9 cellular contexts compared by ENCODE assay signal in the genomic region with DNA sequence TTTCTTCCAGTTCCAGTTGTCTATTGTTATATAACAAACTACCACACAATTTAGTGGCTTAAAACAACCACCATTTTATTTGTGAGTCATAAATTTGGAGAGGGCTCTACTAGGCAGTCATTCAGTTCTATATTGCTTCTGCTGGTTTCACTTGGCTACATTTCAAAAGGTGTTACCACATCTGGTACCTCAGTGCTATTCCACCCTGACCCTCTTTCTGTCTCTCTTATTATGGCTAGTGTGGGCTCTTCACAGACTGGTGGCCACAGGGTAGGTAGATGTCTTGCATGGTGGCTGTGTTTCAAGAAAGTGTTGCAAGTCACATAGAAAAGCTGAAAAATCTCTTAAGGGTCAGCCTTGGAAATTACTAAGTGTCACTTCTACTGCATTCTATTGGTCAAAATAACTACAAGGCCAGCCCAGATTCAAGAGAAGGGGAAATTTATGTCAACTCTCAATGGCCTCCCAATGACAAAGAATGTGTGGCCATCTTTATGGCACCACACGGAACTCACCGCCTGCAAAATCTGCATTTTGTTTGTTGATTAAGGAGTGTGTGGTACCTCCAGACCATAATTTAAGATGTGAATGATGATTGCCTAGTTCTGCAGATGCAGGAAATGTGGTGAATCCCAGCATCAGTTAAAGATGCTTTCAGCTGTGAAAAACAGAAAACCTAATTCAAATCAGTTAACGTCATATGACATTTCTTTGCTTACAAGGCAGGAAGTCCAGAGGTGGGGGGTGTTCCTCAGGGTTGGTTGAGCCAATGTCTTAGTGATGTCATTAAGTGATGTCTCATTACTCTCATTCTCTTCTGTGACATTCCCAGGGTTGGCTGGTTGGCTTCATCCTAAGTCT.
DNase-seq lines count a peak whose midpoint lies in the region; ATAC-seq, FAIRE-seq and TF ChIP-seq lines count a peak whose summit lies in the region.
"Had no signal": no experiment of that assay in that cellular context is flagged by ENCODE, and none has a peak within 500 bp of the region (broad histone marks: within the 10 kb centered on the region; RNA-seq: fewer than 3 reads in every experiment).

No MANE protein-coding gene starts in this region.

- no peaks in the 10 kb centered on the region for H3K27me3 Mint-ChIP-seq in T-cell

- TF ChIP-seq POLR2A in GM12892 (IDR thresholded peaks at IDR 0.05; ENCODE audit: low read depth, low read length), result no peak

- no peak for DNase-seq in GM12892 (ENCODE audit: insufficient read length)
- DNase-seq in T-cell, result peak; percentile 46 to 90 (median 80)
- DNase-seq in effector CD8-positive, alpha-beta T cell (lab: John Stamatoyannopoulos, UW), result peak; percentile 30
- DNase-seq in NCI-H2171 (lab: John Stamatoyannopoulos, UW), result no peak
- no peak for DNase-seq in retina
- DNase-seq in left lobe of liver (ENCODE audit: low spot score), result no peak
- no peak for DNase-seq in islet precursor cell
- DNase-seq: MG63 had no signal

- peaks cover 0 to 5% (median 0%) of the 10 kb centered on the region in 3 donors for H3K9me3 Mint-ChIP-seq in T-cell

- POLR2A ChIA-PET in T-cell (lab: Charles Lee), result interaction anchor here in 1 of 2 donors (1.4 to 5.3 kb wide), 3 partner anchors 17 to 108 kb away, joined by 4 to 21 read pairs (median 5); no protein-coding TSS in a partner anchor

- FAIRE-seq in GM12892 (lab: Jason Lieb, UNC), result peak; percentile 90

- peaks cover 85 to 93% (median 91%) of the 10 kb centered on the region in 3 donors for H3K4me1 Mint-ChIP-seq in T-cell

- ATAC-seq in HG02571 (IDR thresholded peaks at IDR 0.05; ENCODE audit: unreplicated experiment) (peak; percentile 32), T-cell (replicated peaks in 1 of 4) (peak; percentile 72 to 82 (median 80)), left lobe of liver (no peak)

- H3K4me3 Mint-ChIP-seq in T-cell, result peak overlapping the region; percentile 37 to 64 (median 39)

- H3K36me3 Mint-ChIP-seq in T-cell, result no peaks in the 10 kb centered on the region

- H3K27ac Mint-ChIP-seq in T-cell, result peak overlapping the region; percentile 95 to 98

- CTCF ChIA-PET in T-cell (lab: Charles Lee), result interaction anchor here (0.5 to 6.9 kb wide), 13 partner anchors 12 to 216 kb away, joined by 3 to 74 read pairs (median 4); a partner anchor contains a TSS

Comparison
In these comparisons a context has a peak if more than half of its experiments do, and no peak if none do; other contexts are left out.
1. DNase-seq: peak in T-cell (34 of 34) and effector CD8-positive, alpha-beta T cell (single experiment); none in GM12892 (single experiment), NCI-H2171 (single experiment), retina (single experiment), left lobe of liver (single experiment) and islet precursor cell (single experiment).